In genomic region chr3:32334675-32335074, GRCh38 we compare ENCODE assay signal across 8 cellular contexts. TPM values are rescaled to one million over a fixed set of nuclear protein-coding genes. Genes with fewer than 3 reads are reported as not detected.
DNase-seq lines count a peak whose midpoint lies in the region; TF ChIP-seq lines count a peak whose summit lies in the region.

No MANE protein-coding gene starts in this region.

- CTCF ChIA-PET in Calu3 (lab: Charles Lee), result interaction anchor here (1.2 kb wide), 1 partner anchor 95 kb away, joined by 4 read pairs; no protein-coding TSS in a partner anchor

- no peaks in the 10 kb centered on the region for H3K27me3 Mint-ChIP-seq in Calu3 (ENCODE audit: unreplicated experiment)

- no peaks in the 10 kb centered on the region for H3K36me3 Mint-ChIP-seq in Calu3 (ENCODE audit: insufficient read depth, unreplicated experiment)

- TF ChIP-seq CTCF in fibroblast of pulmonary artery (IDR thresholded peaks at IDR 0.05; ENCODE audit: low read length, missing control alignments) (peak; percentile 21), Calu3 (IDR thresholded peaks at IDR 0.05; ENCODE audit: unreplicated experiment) (no peak)

- no TSS peak for BruUV-seq in Calu3 (replicated peaks; lab: Mats Ljungman, UMichigan)

- H3K4me3 Mint-ChIP-seq in Calu3 (ENCODE audit: low read depth, unreplicated experiment), result no peak overlapping the region

- DNase-seq in NCI-H1092 treated with DMSO at 0.1 percent for 48 hours (lab: John Stamatoyannopoulos, UW), result peak; percentile 2
- DNase-seq in NCI-H1092 (lab: John Stamatoyannopoulos, UW), result no peak
- peak; percentile 19 to 29 for DNase-seq in activated CD4-positive, alpha-beta T cell treated with anti-CD3 and anti-CD28 coated beads, Interleukin-2, amount 50 U/mL, for 24 hours (ENCODE audit: low read depth in 1 of 2, low spot score in 1 of 2)
- no peak for DNase-seq in fibroblast of pulmonary artery (ENCODE audit: low read depth)
- DNase-seq in stimulated activated CD8-positive, alpha-beta memory T cell treated with anti-CD3 and anti-CD28 coated beads, Interleukin-7, amount 100 ng/mL, for 24 hours (ENCODE audit: low read depth), result peak; percentile 15
- DNase-seq in A172 (ENCODE audit: low spot score), result no peak
- DNase-seq in Calu3, result no peak
- DNase-seq in midbrain (lab: John Stamatoyannopoulos, UW), result no peak

- no peak overlapping the region for H3K27ac Mint-ChIP-seq in Calu3 (ENCODE audit: unreplicated experiment)

- intact Hi-C loops in Calu3 (cut with micrococcal nuclease; ENCODE audit: unreplicated experiment), result no loop called here

- H3K4me1 Mint-ChIP-seq in Calu3 (ENCODE audit: low read depth, unreplicated experiment), result no peaks in the 10 kb centered on the region

- H3K9me3 Mint-ChIP-seq in Calu3 (ENCODE audit: low read depth, unreplicated experiment), result no peaks in the 10 kb centered on the region

- H3K4me3 ChIP-seq in fibroblast of pulmonary artery (replicated peaks; ENCODE audit: low read depth, low read length), result no peak overlapping the region

RNA-seq across cellular contexts. Expression of gene CMTM7, which starts 57.0 kb away (rescaled TPM):
- 8.5 and 13.9 TPM in 2 replicates for total RNA-seq in A172 (2014; rRNA removed; shearing (Covaris generic))
- 113 and 131 TPM in 2 replicates for total RNA-seq in Calu3 (2022)

Comparison
In these comparisons a context has a peak if more than half of its experiments do, and no peak if none do; other contexts are left out.
1. DNase-seq: peak in NCI-H1092 treated with DMSO at 0.1 percent for 48 hours (single experiment), activated CD4-positive, alpha-beta T cell treated with anti-CD3 and anti-CD28 coated beads, Interleukin-2, amount 50 U/mL, for 24 hours (2 of 2) and stimulated activated CD8-positive, alpha-beta memory T cell treated with anti-CD3 and anti-CD28 coated beads, Interleukin-7, amount 100 ng/mL, for 24 hours (single experiment); none in NCI-H1092 (single experiment), fibroblast of pulmonary artery (single experiment), A172 (single experiment), Calu3 (single experiment) and midbrain (single experiment).